Comparison of ENCODE assay signal across 21 cellular contexts in the genomic region with DNA sequence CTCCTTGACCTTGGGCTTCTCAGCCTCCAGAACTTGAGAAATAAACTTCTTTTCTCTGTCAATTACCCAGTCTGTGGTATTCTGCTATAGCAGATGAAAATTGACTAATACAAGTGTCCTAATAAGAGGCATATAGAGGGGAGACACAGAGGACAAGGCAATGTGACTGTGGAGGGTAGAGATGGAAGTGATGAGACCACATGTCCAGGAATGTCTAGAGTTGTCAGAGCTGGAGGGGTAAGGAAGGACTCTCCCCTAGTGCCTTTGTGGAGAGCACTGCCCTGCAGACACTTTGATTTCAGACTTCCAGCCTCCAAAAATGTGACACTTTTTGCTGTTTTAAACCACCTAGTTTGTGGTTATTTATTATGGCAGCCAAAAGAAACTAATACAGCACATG.
DNase-seq lines count a peak whose midpoint lies in the region; ATAC-seq, FAIRE-seq and TF ChIP-seq lines count a peak whose summit lies in the region.
"Had no signal": no experiment of that assay in that cellular context is flagged by ENCODE, and none has a peak within 500 bp of the region (broad histone marks: within the 10 kb centered on the region; RNA-seq: fewer than 3 reads in every experiment).

No MANE protein-coding gene starts in this region.

- H3K4me2 ChIP-seq in MM.1S (ENCODE audit: low read depth, low read length) = no peak overlapping the region

- H3K9me3 ChIP-seq in left ventricle myocardium inferior (replicated peaks) (peaks cover 34% of the 10 kb centered on the region), right atrium auricular region (peaks cover 3 to 17% of the 10 kb centered on the region in 2 donors), kidney (ENCODE audit: control insufficient read depth in 1 of 2, low read length in 2 of 2) (peaks cover 0 to 5% of the 10 kb centered on the region in 2 donors), thoracic aorta (no peaks in the 10 kb centered on the region), MM.1S (replicated peaks; ENCODE audit: insufficient read depth, low read length) (no peaks in the 10 kb centered on the region)

- peak overlapping the region; percentile 82 for H3K27ac ChIP-seq in left ventricle myocardium inferior (replicated peaks)
- H3K27ac ChIP-seq in right atrium auricular region = peak overlapping the region in 1 of 2 donors; percentile 68
- no peak overlapping the region for H3K27ac ChIP-seq in kidney (ENCODE audit: low read depth in 2 of 2, low read length in 2 of 2)
- H3K27ac ChIP-seq in thoracic aorta = peak overlapping the region; percentile 85 to 87
- no peak overlapping the region for H3K27ac ChIP-seq in MM.1S (ENCODE audit: low read length)

- H3K4me3 ChIP-seq in left ventricle myocardium inferior (no peak overlapping the region), right atrium auricular region (no peak overlapping the region), kidney (ENCODE audit: low read length in 2 of 2) (no peak overlapping the region), thoracic aorta (no peak overlapping the region), MM.1S (ENCODE audit: low read length) (no peak overlapping the region)
- H3K4me3 ChIP-seq: MG63 had no signal

- no peak for FAIRE-seq in kidney (lab: Jason Lieb, UNC)
- FAIRE-seq: D721Med, H1 had no signal

- H3K9ac ChIP-seq in kidney (ENCODE audit: low read length in 2 of 2) (no peak overlapping the region), MM.1S (ENCODE audit: low read length) (no peak overlapping the region)

- H3K79me2 ChIP-seq in MM.1S (ENCODE audit: low read length) = no peaks in the 10 kb centered on the region

- no peaks in the 10 kb centered on the region for H3K27me3 ChIP-seq in left ventricle myocardium inferior (ENCODE audit: low read depth)
- H3K27me3 ChIP-seq in right atrium auricular region = no peaks in the 10 kb centered on the region
- no peaks in the 10 kb centered on the region for H3K27me3 ChIP-seq in thoracic aorta (replicated peaks; ENCODE audit: insufficient read depth)
- H3K27me3 ChIP-seq in MM.1S (replicated peaks; ENCODE audit: insufficient read depth, low read length) = no peaks in the 10 kb centered on the region
- H3K27me3 ChIP-seq: MG63 had no signal

- no peak for DNase-seq in left ventricle myocardium inferior
- DNase-seq in right atrium auricular region (ENCODE audit: low spot score) = no peak
- peak; percentile 8 for DNase-seq in kidney
- no peak for DNase-seq in thoracic aorta (ENCODE audit: low spot score)
- DNase-seq in MM.1S = no peak
- DNase-seq: DMS53, GDM1, Kasumi-1, MG63, NCI-H1048, NCI-H1417 treated with DMSO at 0.1 percent for 48 hours, NCI-H187, NCI-H2107, NCI-H446 treated with DMSO at 0.1 percent for 48 hours, NCI-H526 treated with DMSO at 0.1 percent for 48 hours, SHP77 had no signal

- no peak overlapping the region for H2AFZ ChIP-seq in MM.1S (ENCODE audit: low read length)

- H4K20me1 ChIP-seq in MM.1S (ENCODE audit: insufficient read depth, low read length) = no peaks in the 10 kb centered on the region

- no peak for ATAC-seq in thoracic aorta (ENCODE audit: insufficient number of reproducible peaks, low FRiP score, low read depth)
- ATAC-seq in GM19328 (IDR thresholded peaks at IDR 0.05; ENCODE audit: unreplicated experiment) = no peak
- no peak for ATAC-seq in activated CD4-positive, CD25-positive, alpha-beta regulatory T cell treated with anti-CD3 and anti-CD28 coated beads, Interleukin-2, amount 50 U/mL, for 24 hours
- ATAC-seq: HCT116 had no signal

- TF ChIP-seq CTCF in left ventricle myocardium inferior (IDR thresholded peaks at IDR 0.05; ENCODE audit: borderline replicate concordance) (no peak), right atrium auricular region (IDR thresholded peaks at IDR 0.05) (no peak), kidney (IDR thresholded peaks at IDR 0.05; ENCODE audit: borderline replicate concordance, extremely low read depth, insufficient read depth) (no peak), thoracic aorta (IDR thresholded peaks at IDR 0.05) (no peak), MM.1S (IDR thresholded peaks at IDR 0.05; ENCODE audit: low read length) (no peak)

- peaks cover 22% of the 10 kb centered on the region for H3K4me1 ChIP-seq in left ventricle myocardium inferior
- H3K4me1 ChIP-seq in right atrium auricular region = peaks cover 0 to 13% of the 10 kb centered on the region in 2 donors
- no peaks in the 10 kb centered on the region for H3K4me1 ChIP-seq in kidney (ENCODE audit: control insufficient read depth in 1 of 2, insufficient read depth in 1 of 2, low read depth in 1 of 2, low read length in 2 of 2)
- peaks cover 18 to 49% of the 10 kb centered on the region in 2 donors for H3K4me1 ChIP-seq in thoracic aorta (ENCODE audit: control insufficient read depth in 1 of 2, low read depth in 2 of 2)
- H3K4me1 ChIP-seq in MM.1S (ENCODE audit: low read length) = no peaks in the 10 kb centered on the region

- intact Hi-C loops in left ventricle myocardium inferior (cut with micrococcal nuclease) (no loop called here), kidney (cut with DNase I) (no loop called here)

- H3F3A ChIP-seq in MM.1S (ENCODE audit: insufficient read depth, low read length) = no peaks in the 10 kb centered on the region

- no peaks in the 10 kb centered on the region for H3K36me3 ChIP-seq in left ventricle myocardium inferior
- H3K36me3 ChIP-seq in right atrium auricular region = no peaks in the 10 kb centered on the region
- no peaks in the 10 kb centered on the region for H3K36me3 ChIP-seq in kidney (ENCODE audit: control insufficient read depth in 1 of 2, insufficient read depth in 2 of 2, low read length in 2 of 2)
- no peaks in the 10 kb centered on the region for H3K36me3 ChIP-seq in thoracic aorta
- H3K36me3 ChIP-seq in MM.1S (replicated peaks; ENCODE audit: insufficient read depth, low read length) = no peaks in the 10 kb centered on the region
- H3K36me3 ChIP-seq: MG63 had no signal

- no peaks in the 10 kb centered on the region for H3K9me2 ChIP-seq in MM.1S (replicated peaks; ENCODE audit: insufficient read depth, low read length)

Comparison
In these comparisons a context has a peak if more than half of its experiments do, and no peak if none do; other contexts are left out.
1. H3K27ac ChIP-seq: peak in left ventricle myocardium inferior (single experiment) and thoracic aorta (2 of 2); none in kidney (0 of 2) and MM.1S (single experiment).